In genomic region chr19:39729594-39729993, GRCh38 we compare ENCODE assay signal across 11 cellular contexts. TPM values are rescaled to one million over a fixed set of nuclear protein-coding genes. Genes with fewer than 3 reads are reported as not detected.
"Had no signal": no experiment of that assay in that cellular context is flagged by ENCODE, and none has a peak within 500 bp of the region (broad histone marks: within the 10 kb centered on the region; RNA-seq: fewer than 3 reads in every experiment).

No MANE protein-coding gene starts in this region.

- ATAC-seq: HCT116 had no signal

- H3K36me3 ChIP-seq: HAP-1 had no signal

- H3K4me1 ChIP-seq: HAP-1 had no signal

- DNase-seq: GM23248, GOT3, H7, HFFc6, IMR-90, KG1 had no signal

- H3K9me3 ChIP-seq: HAP-1 had no signal

- H3K4me3 ChIP-seq: GM23248, HAP-1 had no signal

- H3K27ac ChIP-seq: GM23248, HL-60 had no signal

RNA-seq across cellular contexts. Expression of gene CLC, which starts 8.2 kb away (rescaled TPM):
- total RNA-seq: GM23248, H7, HFFc6, HT1080, IMR-90 had no signal
- polyA plus RNA-seq: GM23248, IMR-90 had no signal

RNA-seq across cellular contexts. Expression of gene LGALS14, which starts 25.3 kb away (rescaled TPM):
- total RNA-seq: GM23248, H4, H7, HFFc6, HT1080, IMR-90 had no signal
- polyA plus RNA-seq: GM23248, IMR-90 had no signal

RNA-seq across cellular contexts. Expression of gene LEUTX, which starts 49.1 kb away (rescaled TPM):
- total RNA-seq: GM23248, H4, H7, HFFc6, HT1080, IMR-90 had no signal
- polyA plus RNA-seq: GM23248, IMR-90 had no signal
